ENCODE assay signal across 9 cellular contexts in the genomic region with DNA sequence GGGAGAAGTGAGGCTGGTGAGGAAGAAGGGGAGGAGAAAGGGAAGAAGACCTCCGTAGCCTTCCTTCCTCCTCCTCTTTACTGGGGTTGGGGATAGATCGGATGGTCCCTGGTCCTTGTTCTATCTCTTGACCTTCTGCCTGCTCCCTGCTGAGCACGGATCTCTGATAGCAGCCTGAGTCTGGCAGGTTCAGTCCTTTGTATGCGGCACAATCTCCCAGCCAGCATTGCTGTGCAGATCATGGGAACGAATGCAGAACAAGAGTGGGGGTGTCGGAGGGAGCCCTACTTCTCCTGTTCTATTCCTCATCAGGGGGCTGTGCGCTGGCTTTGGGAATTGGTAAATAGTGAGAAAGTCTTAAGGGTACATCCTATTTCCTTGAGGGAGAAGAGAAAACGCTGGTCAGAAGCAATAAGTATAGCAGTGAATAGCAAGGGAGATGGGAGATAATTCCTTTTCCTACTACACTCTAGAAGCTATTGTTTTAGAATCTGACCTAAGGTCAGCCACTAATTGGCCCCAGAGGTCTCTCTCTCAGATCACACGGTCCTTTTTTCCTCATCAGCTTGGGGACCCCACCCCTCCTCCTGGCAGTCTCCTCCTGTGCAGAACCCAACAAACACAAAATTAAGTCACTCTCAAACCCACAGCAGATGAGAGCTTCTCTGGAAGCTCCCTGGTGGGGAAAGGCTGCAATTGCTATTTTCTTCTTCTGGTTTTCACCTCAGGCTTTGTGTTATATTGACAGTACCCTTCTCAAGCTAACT. TPM values are rescaled to one million over a fixed set of nuclear protein-coding genes. Genes with fewer than 3 reads are reported as not detected.
DNase-seq lines count a peak whose midpoint lies in the region; ATAC-seq and TF ChIP-seq lines count a peak whose summit lies in the region.
"Had no signal": no experiment of that assay in that cellular context is flagged by ENCODE, and none has a peak within 500 bp of the region (broad histone marks: within the 10 kb centered on the region; RNA-seq: fewer than 3 reads in every experiment).

No MANE protein-coding gene starts in this region.

- peak; percentile 66 for ATAC-seq in Right ventricle myocardium inferior

- peaks cover 1 to 4% of the 10 kb centered on the region in 2 donors for H3K27me3 Mint-ChIP-seq in CD8-positive, alpha-beta memory T cell
- H3K27me3 Mint-ChIP-seq in Calu3 (ENCODE audit: unreplicated experiment), result no peaks in the 10 kb centered on the region

- no peak overlapping the region for H2AFZ ChIP-seq in MM.1S (ENCODE audit: low read length)

- no peaks in the 10 kb centered on the region for H3K79me2 ChIP-seq in MM.1S (ENCODE audit: low read length)

- no peak overlapping the region for H3K9ac ChIP-seq in MM.1S (ENCODE audit: low read length)

- BruUV-seq in Calu3 (replicated peaks; lab: Mats Ljungman, UMichigan), result no TSS peak

- no peaks in the 10 kb centered on the region for H3K4me1 Mint-ChIP-seq in CD8-positive, alpha-beta memory T cell
- H3K4me1 Mint-ChIP-seq in Calu3 (ENCODE audit: low read depth, unreplicated experiment), result no peaks in the 10 kb centered on the region

- H3K9me3 Mint-ChIP-seq in CD8-positive, alpha-beta memory T cell, result no peaks in the 10 kb centered on the region
- H3K9me3 Mint-ChIP-seq in Calu3 (ENCODE audit: low read depth, unreplicated experiment), result no peaks in the 10 kb centered on the region

- H3K4me3 Mint-ChIP-seq in CD8-positive, alpha-beta memory T cell, result no peak overlapping the region
- H3K4me3 Mint-ChIP-seq in Calu3 (ENCODE audit: low read depth, unreplicated experiment), result no peak overlapping the region

- H3K9me3 ChIP-seq in right atrium auricular region, result no peaks in the 10 kb centered on the region
- no peaks in the 10 kb centered on the region for H3K9me3 ChIP-seq in CD8-positive, alpha-beta memory T cell (ENCODE audit: low read length)
- H3K9me3 ChIP-seq in MM.1S (replicated peaks; ENCODE audit: insufficient read depth, low read length), result no peaks in the 10 kb centered on the region

- H3K4me3 ChIP-seq in right atrium auricular region (no peak overlapping the region), MM.1S (ENCODE audit: low read length) (no peak overlapping the region)
- no peak overlapping the region for H3K4me3 ChIP-seq in CD8-positive, alpha-beta memory T cell (ENCODE audit: low read length)

- intact Hi-C loops in Right ventricle myocardium inferior (cut with DNase I), result no loop called here
- intact Hi-C loops in cardiac septum (cut with DNase I), result no loop called here
- intact Hi-C loops in Calu3 (cut with micrococcal nuclease; ENCODE audit: unreplicated experiment), result no loop called here

- POLR2A ChIA-PET in CD8-positive, alpha-beta memory T cell (lab: Charles Lee), result no interaction called here

- DNase-seq in Right ventricle myocardium inferior (ENCODE audit: missing footprints) (no peak), cardiac septum (ENCODE audit: low spot score) (no peak), SK-N-DZ (ENCODE audit: low spot score) (peak; percentile 23), right atrium auricular region (ENCODE audit: low spot score) (no peak), Calu3 (no peak), DMS153 (lab: John Stamatoyannopoulos, UW) (no peak), MM.1S (no peak)
- no peak for DNase-seq in CD8-positive, alpha-beta memory T cell

- H3K27me3 ChIP-seq in right atrium auricular region (no peaks in the 10 kb centered on the region), MM.1S (replicated peaks; ENCODE audit: insufficient read depth, low read length) (no peaks in the 10 kb centered on the region)
- no peaks in the 10 kb centered on the region for H3K27me3 ChIP-seq in CD8-positive, alpha-beta memory T cell (ENCODE audit: insufficient read depth, low read length, poor library complexity, severe bottlenecking)

- no peaks in the 10 kb centered on the region for H3K9me2 ChIP-seq in MM.1S (replicated peaks; ENCODE audit: insufficient read depth, low read length)

- CTCF ChIA-PET in CD8-positive, alpha-beta memory T cell (lab: Charles Lee), result no interaction called here
- CTCF ChIA-PET in Calu3 (lab: Charles Lee), result no interaction called here

- H3K4me1 ChIP-seq in right atrium auricular region (peaks cover 0 to 12% of the 10 kb centered on the region in 2 donors), MM.1S (ENCODE audit: low read length) (no peaks in the 10 kb centered on the region)
- no peaks in the 10 kb centered on the region for H3K4me1 ChIP-seq in CD8-positive, alpha-beta memory T cell (ENCODE audit: insufficient read depth, low read length)

- no peaks in the 10 kb centered on the region for H4K20me1 ChIP-seq in MM.1S (ENCODE audit: insufficient read depth, low read length)

- H3K36me3 ChIP-seq in right atrium auricular region (no peaks in the 10 kb centered on the region), MM.1S (replicated peaks; ENCODE audit: insufficient read depth, low read length) (no peaks in the 10 kb centered on the region)
- H3K36me3 ChIP-seq in CD8-positive, alpha-beta memory T cell (ENCODE audit: insufficient read depth, low read length), result no peaks in the 10 kb centered on the region

- H3F3A ChIP-seq in MM.1S (ENCODE audit: insufficient read depth, low read length), result no peaks in the 10 kb centered on the region

- no peaks in the 10 kb centered on the region for H3K36me3 Mint-ChIP-seq in CD8-positive, alpha-beta memory T cell
- H3K36me3 Mint-ChIP-seq in Calu3 (ENCODE audit: insufficient read depth, unreplicated experiment), result no peaks in the 10 kb centered on the region

- no peak overlapping the region for H3K4me2 ChIP-seq in MM.1S (ENCODE audit: low read depth, low read length)

- H3K27ac ChIP-seq in right atrium auricular region (peak overlapping the region; percentile 13 to 24), MM.1S (ENCODE audit: low read length) (no peak overlapping the region)
- H3K27ac ChIP-seq in CD8-positive, alpha-beta memory T cell (ENCODE audit: low read depth, low read length), result no peak overlapping the region

- peak overlapping the region in 2 of 8 donors; percentile 14 to 21 for H3K27ac Mint-ChIP-seq in CD8-positive, alpha-beta memory T cell
- no peak overlapping the region for H3K27ac Mint-ChIP-seq in Calu3 (ENCODE audit: unreplicated experiment)

- TF ChIP-seq CTCF in right atrium auricular region (IDR thresholded peaks at IDR 0.05) (peak in 1 of 2 donors; percentile 54), Calu3 (IDR thresholded peaks at IDR 0.05; ENCODE audit: unreplicated experiment) (no peak), MM.1S (IDR thresholded peaks at IDR 0.05; ENCODE audit: low read length) (no peak)

RNA-seq across cellular contexts. Expression of a gene that starts 41.0 kb away (rescaled TPM):
- total RNA-seq in Right ventricle myocardium inferior, result 1.5 TPM
- total RNA-seq in cardiac septum, result 1.9 TPM
- polyA plus RNA-seq in SK-N-DZ (2014; cell fraction: cytosol; rRNA removed), result 0.05 TPM in 1 of 2 replicates, not detected in the other
- not detected in 2 replicates for polyA plus RNA-seq in SK-N-DZ (2014; cell fraction: nucleus; rRNA removed)
- total RNA-seq in right atrium auricular region, result 1 to 10 TPM; 1.4 to 2.4 TPM
- total RNA-seq in CD8-positive, alpha-beta memory T cell, result under 1 TPM; 0.20 to 0.35 TPM
- polyA plus RNA-seq in CD8-positive, alpha-beta memory T cell, result not detected
- 0.52 and 0.83 TPM in 2 replicates for total RNA-seq in Calu3 (2022)
- total RNA-seq: pulmonary artery endothelial cell had no signal

Comparison
In these comparisons a context has a peak if more than half of its experiments do, and no peak if none do; other contexts are left out.
1. H3K27ac ChIP-seq: peak in right atrium auricular region (2 of 2); none in CD8-positive, alpha-beta memory T cell (single experiment) and MM.1S (single experiment).